In the genomic region with DNA sequence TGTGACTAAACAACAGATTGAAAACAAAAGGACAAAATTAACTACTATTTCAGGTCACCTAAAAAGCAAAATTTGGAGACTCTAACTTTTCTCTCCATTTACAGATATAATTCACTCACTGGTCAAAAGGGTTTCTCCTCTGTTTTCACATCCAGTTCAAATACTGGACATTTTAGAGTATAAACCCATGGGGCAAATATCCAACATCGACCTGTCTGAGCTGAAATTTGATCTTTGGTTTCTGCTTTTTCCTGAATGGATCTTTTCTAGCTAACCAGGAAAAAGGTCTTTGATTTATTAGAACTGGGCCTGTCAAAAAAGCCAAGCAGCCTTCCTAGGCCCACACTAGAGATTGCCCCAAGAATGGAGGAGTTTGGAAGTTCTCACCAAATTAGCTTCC, we compare ENCODE assay signal across 17 cellular contexts.
DNase-seq lines count a peak whose midpoint lies in the region; ATAC-seq and TF ChIP-seq lines count a peak whose summit lies in the region.
"Had no signal": no experiment of that assay in that cellular context is flagged by ENCODE, and none has a peak within 500 bp of the region (broad histone marks: within the 10 kb centered on the region; RNA-seq: fewer than 3 reads in every experiment).

No MANE protein-coding gene starts in this region.

- H3K27me3 Mint-ChIP-seq in neural progenitor cell (ENCODE audit: insufficient read depth, low read depth) = no peaks in the 10 kb centered on the region

- H3K27ac ChIP-seq in liver (ENCODE audit: low read depth in 1 of 2, low read length in 2 of 2) (no peak overlapping the region), neural progenitor cell (no peak overlapping the region), caudate nucleus (ENCODE audit: low read depth, low read length) (no peak overlapping the region)
- H3K27ac ChIP-seq: 22Rv1; A549; BLaER1 treated with 17β-estradiol and CSF1 and Interleukin-3, amounts not matched to agents 10 nM and 100 nM; C4-2B had no signal

- peaks cover 0 to 32% (median 27%) of the 10 kb centered on the region in 4 donors for H3K4me1 ChIP-seq in liver (ENCODE audit: control insufficient read depth in 4 of 4, insufficient read depth in 4 of 4, low read length in 3 of 4)
- no peaks in the 10 kb centered on the region for H3K4me1 ChIP-seq in neural progenitor cell
- H3K4me1 ChIP-seq: A549; BLaER1 treated with 17β-estradiol and CSF1 and Interleukin-3, amounts not matched to agents 10 nM and 100 nM had no signal

- WGBS in liver = 39% methylated on average over 1 of the region's 1 CpG

- H3K36me3 Mint-ChIP-seq in neural progenitor cell = no peaks in the 10 kb centered on the region
- H3K36me3 Mint-ChIP-seq: CD8-positive, alpha-beta T cell had no signal

- H3K79me2 ChIP-seq in neural progenitor cell (ENCODE audit: low read depth) = no peaks in the 10 kb centered on the region

- no peak overlapping the region for H3K9ac ChIP-seq in liver (ENCODE audit: low read depth in 1 of 2, low read length in 2 of 2)
- no peak overlapping the region for H3K9ac ChIP-seq in neural progenitor cell
- H3K9ac ChIP-seq: BLaER1 treated with 17β-estradiol and CSF1 and Interleukin-3, amounts not matched to agents 10 nM and 100 nM had no signal

- no peak overlapping the region for H3K4me3 Mint-ChIP-seq in neural progenitor cell
- H3K4me3 Mint-ChIP-seq: B cell; CD4-positive, alpha-beta T cell; CD8-positive, alpha-beta T cell had no signal

- peak overlapping the region; percentile 6 for H2AFZ ChIP-seq in neural progenitor cell (replicated peaks)

- no peaks in the 10 kb centered on the region for H3K4me1 Mint-ChIP-seq in neural progenitor cell
- H3K4me1 Mint-ChIP-seq: B cell had no signal

- no peak overlapping the region for H3K4me3 ChIP-seq in liver (ENCODE audit: low read depth in 1 of 3, low read length in 3 of 3)
- no peak overlapping the region for H3K4me3 ChIP-seq in neural progenitor cell
- H3K4me3 ChIP-seq: A549; BLaER1 treated with 17β-estradiol and CSF1 and Interleukin-3, amounts not matched to agents 10 nM and 100 nM had no signal

- H3K27ac Mint-ChIP-seq in neural progenitor cell = no peak overlapping the region
- H3K27ac Mint-ChIP-seq: B cell; CD4-positive, alpha-beta T cell; CD8-positive, alpha-beta T cell had no signal

- H3K4me2 ChIP-seq in neural progenitor cell = no peak overlapping the region
- H3K4me2 ChIP-seq: A549; BLaER1 treated with 17β-estradiol and CSF1 and Interleukin-3, amounts not matched to agents 10 nM and 100 nM had no signal

- no peaks in the 10 kb centered on the region for H3K36me3 ChIP-seq in liver (ENCODE audit: control insufficient read depth in 4 of 4, insufficient read depth in 3 of 4, low read depth in 1 of 4, low read length in 3 of 4)
- H3K36me3 ChIP-seq in neural progenitor cell = no peaks in the 10 kb centered on the region
- H3K36me3 ChIP-seq: BLaER1 treated with 17β-estradiol and CSF1 and Interleukin-3, amounts not matched to agents 10 nM and 100 nM had no signal

- peaks cover 0 to 5% (median 0%) of the 10 kb centered on the region in 4 donors for H3K9me3 ChIP-seq in liver (ENCODE audit: control insufficient read depth in 4 of 4, low read length in 3 of 4)
- H3K9me3 ChIP-seq in neural progenitor cell (ENCODE audit: low read depth) = no peaks in the 10 kb centered on the region
- H3K9me3 ChIP-seq: A549; BLaER1 treated with 17β-estradiol and CSF1 and Interleukin-3, amounts not matched to agents 10 nM and 100 nM had no signal

- no peak for TF ChIP-seq CTCF in liver (IDR thresholded peaks at IDR 0.05; ENCODE audit: low read depth, low read length, missing input control)
- TF ChIP-seq CTCF in neural progenitor cell (IDR thresholded peaks at IDR 0.05) = no peak

- DNase-seq in left lobe of liver (ENCODE audit: low spot score) (no peak), neural progenitor cell (ENCODE audit: low spot score) (no peak), caudate nucleus (lab: John Stamatoyannopoulos, UW) (no peak)
- DNase-seq in NK-92 treated with Interleukin-12 subunit alpha and Interleukin-12 subunit beta, amount 100 ng/mL, for 24 hours (lab: John Stamatoyannopoulos, UW) = no peak
- DNase-seq: AML-193; Caco-2; Calu3; CD4-positive, alpha-beta T cell; CD8-positive, alpha-beta T cell; DMS79 treated with DMSO at 0.1 percent for 48 hours; GF-D8 had no signal

- no peaks in the 10 kb centered on the region for H3K27me3 ChIP-seq in liver (ENCODE audit: control insufficient read depth in 4 of 4, insufficient read depth in 4 of 4, low read length in 3 of 4)
- H3K27me3 ChIP-seq in neural progenitor cell = no peaks in the 10 kb centered on the region
- H3K27me3 ChIP-seq: BLaER1 treated with 17β-estradiol and CSF1 and Interleukin-3, amounts not matched to agents 10 nM and 100 nM had no signal

- peak in 1 of 2 donors; percentile 14 for TF ChIP-seq RAD21 in liver (IDR thresholded peaks at IDR 0.05)

- no peaks in the 10 kb centered on the region for H3K9me3 Mint-ChIP-seq in neural progenitor cell
- H3K9me3 Mint-ChIP-seq: CD4-positive, alpha-beta T cell had no signal

- H4K20me1 ChIP-seq in neural progenitor cell (ENCODE audit: low read depth) = no peaks in the 10 kb centered on the region
- H4K20me1 ChIP-seq: BLaER1 treated with 17β-estradiol and CSF1 and Interleukin-3, amounts not matched to agents 10 nM and 100 nM had no signal

- ATAC-seq in left lobe of liver = peak; percentile 71
- ATAC-seq: A549; CD8-positive, alpha-beta T cell had no signal

- no peaks in the 10 kb centered on the region for H3F3A ChIP-seq in neural progenitor cell (ENCODE audit: low read depth)

TF ChIP-seq in liver, 16 proteins besides CTCF, POLR2A, EP300 and RAD21:
- TF ChIP-seq FOXA1 (IDR thresholded peaks at IDR 0.05) (no peak), FOXA2 (IDR thresholded peaks at IDR 0.05) (no peak), MAX (IDR thresholded peaks at IDR 0.05) (peak; percentile 19), JUND (IDR thresholded peaks at IDR 0.05) (peak in 1 of 2 donors; percentile 41), SP1 (IDR thresholded peaks at IDR 0.05) (peak; percentile 78), GABPA (IDR thresholded peaks at IDR 0.05 in 1 of 2, conservative IDR thresholded peaks at IDR 0.05 in 1 of 2) (no peak), HNF4G (IDR thresholded peaks at IDR 0.05) (peak; percentile 54), EGR1 (IDR thresholded peaks at IDR 0.05; ENCODE audit: low read depth in 2 of 2) (no peak), YY1 (IDR thresholded peaks at IDR 0.05) (peak; percentile 44), NR2F2 (IDR thresholded peaks at IDR 0.05) (no peak), HNF4A (conservative IDR thresholded peaks at IDR 0.05) (peak; percentile 94 to 97), RXRA (IDR thresholded peaks at IDR 0.05) (peak; percentile 37 to 50)
- TF ChIP-seq, protein P1, sequence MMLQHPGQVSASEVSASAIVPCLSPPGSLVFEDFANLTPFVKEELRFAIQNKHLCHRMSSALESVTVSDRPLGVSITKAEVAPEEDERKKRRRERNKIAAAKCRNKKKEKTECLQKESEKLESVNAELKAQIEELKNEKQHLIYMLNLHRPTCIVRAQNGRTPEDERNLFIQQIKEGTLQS (IDR thresholded peaks at IDR 0.05) = no peak
- TF ChIP-seq, protein P2, sequence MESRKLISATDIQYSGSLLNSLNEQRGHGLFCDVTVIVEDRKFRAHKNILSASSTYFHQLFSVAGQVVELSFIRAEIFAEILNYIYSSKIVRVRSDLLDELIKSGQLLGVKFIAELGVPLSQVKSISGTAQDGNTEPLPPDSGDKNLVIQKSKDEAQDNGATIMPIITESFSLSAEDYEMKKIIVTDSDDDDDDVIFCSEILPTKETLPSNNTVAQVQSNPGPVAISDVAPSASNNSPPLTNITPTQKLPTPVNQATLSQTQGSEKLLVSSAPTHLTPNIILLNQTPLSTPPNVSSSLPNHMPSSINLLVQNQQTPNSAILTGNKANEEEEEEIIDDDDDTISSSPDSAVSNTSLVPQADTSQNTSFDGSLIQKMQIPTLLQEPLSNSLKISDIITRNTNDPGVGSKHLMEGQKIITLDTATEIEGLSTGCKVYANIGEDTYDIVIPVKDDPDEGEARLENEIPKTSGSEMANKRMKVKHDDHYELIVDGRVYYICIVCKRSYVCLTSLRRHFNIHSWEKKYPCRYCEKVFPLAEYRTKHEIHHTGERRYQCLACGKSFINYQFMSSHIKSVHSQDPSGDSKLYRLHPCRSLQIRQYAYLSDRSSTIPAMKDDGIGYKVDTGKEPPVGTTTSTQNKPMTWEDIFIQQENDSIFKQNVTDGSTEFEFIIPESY (IDR thresholded peaks at IDR 0.05) = no peak
- TF ChIP-seq, protein P3, sequence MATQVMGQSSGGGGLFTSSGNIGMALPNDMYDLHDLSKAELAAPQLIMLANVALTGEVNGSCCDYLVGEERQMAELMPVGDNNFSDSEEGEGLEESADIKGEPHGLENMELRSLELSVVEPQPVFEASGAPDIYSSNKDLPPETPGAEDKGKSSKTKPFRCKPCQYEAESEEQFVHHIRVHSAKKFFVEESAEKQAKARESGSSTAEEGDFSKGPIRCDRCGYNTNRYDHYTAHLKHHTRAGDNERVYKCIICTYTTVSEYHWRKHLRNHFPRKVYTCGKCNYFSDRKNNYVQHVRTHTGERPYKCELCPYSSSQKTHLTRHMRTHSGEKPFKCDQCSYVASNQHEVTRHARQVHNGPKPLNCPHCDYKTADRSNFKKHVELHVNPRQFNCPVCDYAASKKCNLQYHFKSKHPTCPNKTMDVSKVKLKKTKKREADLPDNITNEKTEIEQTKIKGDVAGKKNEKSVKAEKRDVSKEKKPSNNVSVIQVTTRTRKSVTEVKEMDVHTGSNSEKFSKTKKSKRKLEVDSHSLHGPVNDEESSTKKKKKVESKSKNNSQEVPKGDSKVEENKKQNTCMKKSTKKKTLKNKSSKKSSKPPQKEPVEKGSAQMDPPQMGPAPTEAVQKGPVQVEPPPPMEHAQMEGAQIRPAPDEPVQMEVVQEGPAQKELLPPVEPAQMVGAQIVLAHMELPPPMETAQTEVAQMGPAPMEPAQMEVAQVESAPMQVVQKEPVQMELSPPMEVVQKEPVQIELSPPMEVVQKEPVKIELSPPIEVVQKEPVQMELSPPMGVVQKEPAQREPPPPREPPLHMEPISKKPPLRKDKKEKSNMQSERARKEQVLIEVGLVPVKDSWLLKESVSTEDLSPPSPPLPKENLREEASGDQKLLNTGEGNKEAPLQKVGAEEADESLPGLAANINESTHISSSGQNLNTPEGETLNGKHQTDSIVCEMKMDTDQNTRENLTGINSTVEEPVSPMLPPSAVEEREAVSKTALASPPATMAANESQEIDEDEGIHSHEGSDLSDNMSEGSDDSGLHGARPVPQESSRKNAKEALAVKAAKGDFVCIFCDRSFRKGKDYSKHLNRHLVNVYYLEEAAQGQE (IDR thresholded peaks at IDR 0.05) = no peak
TF ChIP-seq in liver: peak in this region for 7.
